9 cellular contexts compared by ENCODE assay signal in genomic region chr1:56927986-56928385, GRCh38. TPM values are rescaled to one million over a fixed set of nuclear protein-coding genes. Genes with fewer than 3 reads are reported as not detected.
"Had no signal": no experiment of that assay in that cellular context is flagged by ENCODE, and none has a peak within 500 bp of the region (broad histone marks: within the 10 kb centered on the region; RNA-seq: fewer than 3 reads in every experiment).

No MANE protein-coding gene starts in this region.

- FAIRE-seq: G401.6, GM12878, GM12891, GM12892, GM18507, GM19239 had no signal

- H3K4me3 ChIP-seq: GM12878 had no signal

- ATAC-seq: GM12878 had no signal

- DNase-seq: GDM1, GF-D8 had no signal

RNA-seq across cellular contexts. Expression of gene C8B, which starts 37.8 kb away (rescaled TPM):
- total RNA-seq: G401, GM12878 had no signal
- polyA plus RNA-seq: GM12878 had no signal
